Comparison of ENCODE assay signal across 8 cellular contexts in genomic region chr6:159929819-159930218, GRCh38. TPM values are rescaled to one million over a fixed set of nuclear protein-coding genes. Genes with fewer than 3 reads are reported as not detected.
DNase-seq lines count a peak whose midpoint lies in the region; ATAC-seq and TF ChIP-seq lines count a peak whose summit lies in the region.

No MANE protein-coding gene starts in this region.

- no peaks in the 10 kb centered on the region for H3K27me3 ChIP-seq in thyroid gland

- intact Hi-C loops in thyroid gland (cut with DNase I), result no loop called here

- no peaks in the 10 kb centered on the region for H3K9me3 ChIP-seq in thyroid gland

- H3K4me3 ChIP-seq in thyroid gland (replicated peaks in 1 of 3), result no peak overlapping the region

- 15 to 20% methylated on average over 8 of the region's 8 CpGs for WGBS in thyroid gland, 2 donors

- H3K36me3 ChIP-seq in thyroid gland, result no peaks in the 10 kb centered on the region

- TF ChIP-seq CTCF in thyroid gland (IDR thresholded peaks at IDR 0.05), result no peak

- peaks cover 22 to 27% of the 10 kb centered on the region in 2 donors for H3K4me1 ChIP-seq in thyroid gland

- peak; percentile 56 for DNase-seq in NCI-H82 (lab: John Stamatoyannopoulos, UW)
- no peak for DNase-seq in NCI-H82 treated with DMSO at 0.1 percent for 48 hours (lab: John Stamatoyannopoulos, UW; ENCODE audit: unreplicated experiment)
- DNase-seq in activated CD4-positive, alpha-beta T cell treated with anti-CD3 and anti-CD28 coated beads for 24 hours (ENCODE audit: low read depth in 2 of 2), result peak; percentile 19 to 21
- DNase-seq in iris pigment epithelial cell (ENCODE audit: low read depth), result peak; percentile 15
- DNase-seq in thyroid gland, result peak; percentile 80 to 88
- no peak for DNase-seq in GM19240 (ENCODE audit: insufficient read length, low spot score)

- ATAC-seq in HG03354 (IDR thresholded peaks at IDR 0.05; ENCODE audit: poor library complexity, severe bottlenecking, unreplicated experiment), result peak; percentile 25
- ATAC-seq in HG03139 (IDR thresholded peaks at IDR 0.05; ENCODE audit: unreplicated experiment), result no peak

- TF ChIP-seq POLR2A in thyroid gland (IDR thresholded peaks at IDR 0.05), result no peak

- peak overlapping the region; percentile 10 to 49 (median 13) for H3K27ac ChIP-seq in thyroid gland

RNA-seq across cellular contexts. Expression of gene MAS1, which starts 39.0 kb away (rescaled TPM):
- not detected for total RNA-seq in thyroid gland

RNA-seq across cellular contexts. Expression of gene IGF2R, which starts 39.1 kb away (rescaled TPM):
- 100 to 1,000 TPM in 2 of 4 donors, 10 to 100 TPM in 2; 82.1 to 104 (median 94.2) TPM for total RNA-seq in thyroid gland

Comparison
In these comparisons a context has a peak if more than half of its experiments do, and no peak if none do; other contexts are left out.
1. DNase-seq: peak in NCI-H82 (single experiment), activated CD4-positive, alpha-beta T cell treated with anti-CD3 and anti-CD28 coated beads for 24 hours (2 of 2), iris pigment epithelial cell (single experiment) and thyroid gland (2 of 2); none in NCI-H82 treated with DMSO at 0.1 percent for 48 hours (single experiment) and GM19240 (single experiment).